In genomic region chr1:83487460-83487859, GRCh38 we compare ENCODE assay signal across 7 cellular contexts.
ATAC-seq lines count a peak whose summit lies in the region.
"Not testable (repeated sequence)": the region's sequence is repeated elsewhere in the genome, so short reads cannot be mapped to it uniquely, and the experiment has no call there.

No MANE protein-coding gene starts in this region.

- ATAC-seq in GM18861 (IDR thresholded peaks at IDR 0.05; ENCODE audit: unreplicated experiment) (peak; percentile 23), GM19328 (IDR thresholded peaks at IDR 0.05; ENCODE audit: unreplicated experiment) (peak; percentile 30), GM21515 (IDR thresholded peaks at IDR 0.05; ENCODE audit: unreplicated experiment) (peak; percentile 44), HG02678 (IDR thresholded peaks at IDR 0.05; ENCODE audit: unreplicated experiment) (peak; percentile 43), HG03064 (IDR thresholded peaks at IDR 0.05; ENCODE audit: low read depth, unreplicated experiment) (peak; percentile 36), HG03460 (IDR thresholded peaks at IDR 0.05; ENCODE audit: unreplicated experiment) (peak; percentile 31)
- ATAC-seq in activated T-helper 17 cell treated with anti-CD3 and anti-CD28 coated beads, Interleukin-2, amount 50 U/mL, for 72 hours (replicated peaks), result peak; percentile 34

- not testable (repeated sequence) for H3K27me3 Mint-ChIP-seq in activated T-helper 17 cell treated with anti-CD3 and anti-CD28 coated beads, Interleukin-2, amount 50 U/mL, for 72 hours

- not testable (repeated sequence) for H3K4me1 Mint-ChIP-seq in activated T-helper 17 cell treated with anti-CD3 and anti-CD28 coated beads, Interleukin-2, amount 50 U/mL, for 72 hours

- H3K27ac Mint-ChIP-seq in activated T-helper 17 cell treated with anti-CD3 and anti-CD28 coated beads, Interleukin-2, amount 50 U/mL, for 72 hours, result peak overlapping the region; percentile 78

- H3K9me3 Mint-ChIP-seq in activated T-helper 17 cell treated with anti-CD3 and anti-CD28 coated beads, Interleukin-2, amount 50 U/mL, for 72 hours, result not testable (repeated sequence)

- H3K36me3 Mint-ChIP-seq in activated T-helper 17 cell treated with anti-CD3 and anti-CD28 coated beads, Interleukin-2, amount 50 U/mL, for 72 hours (ENCODE audit: low read depth), result not testable (repeated sequence)

- H3K4me3 Mint-ChIP-seq in activated T-helper 17 cell treated with anti-CD3 and anti-CD28 coated beads, Interleukin-2, amount 50 U/mL, for 72 hours, result not testable (repeated sequence)

Comparison
In these comparisons a context has a peak if more than half of its experiments do, and no peak if none do; other contexts are left out.
1. Peak in every context shown above with its lines: ATAC-seq.